Comparison of ENCODE assay signal across 2 cellular contexts in the genomic region with DNA sequence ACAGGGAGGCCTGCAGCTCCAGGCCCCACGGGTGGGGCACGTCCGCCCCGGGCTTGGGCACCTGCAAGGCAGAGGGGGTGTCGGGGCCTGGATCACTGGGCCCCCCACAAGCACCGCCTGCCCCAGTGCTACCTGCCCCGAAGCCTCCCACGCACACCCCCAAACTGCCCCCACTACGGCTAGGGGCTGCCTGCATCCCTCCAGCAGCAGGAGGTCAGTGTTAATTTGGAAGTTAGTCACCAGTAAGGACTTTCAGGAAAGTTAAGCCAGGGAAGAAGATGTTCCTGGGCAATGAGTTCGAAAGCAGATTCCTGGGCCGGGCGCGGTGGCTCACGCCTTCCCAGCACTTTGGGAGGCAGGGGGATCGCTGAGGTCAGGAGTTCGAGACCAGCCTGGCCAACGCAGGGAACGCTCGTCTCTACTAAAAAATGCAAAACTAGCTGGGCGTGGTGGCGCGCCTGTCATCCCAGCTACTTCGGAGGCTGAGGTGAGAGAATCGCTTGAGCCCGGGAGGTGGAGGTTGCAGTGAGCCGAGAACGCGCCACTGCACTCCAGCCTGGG.
TF ChIP-seq lines count a peak whose summit lies in the region.

No MANE protein-coding gene starts in this region.

TF ChIP-seq in IMR-90, 13 proteins besides CTCF, POLR2A, EP300 and RAD21:
- no peak for TF ChIP-seq MXI1 (IDR thresholded peaks at IDR 0.05; ENCODE audit: borderline replicate concordance, low read depth, low read length)
- TF ChIP-seq MAZ (IDR thresholded peaks at IDR 0.05; ENCODE audit: borderline replicate concordance, low read depth, low read length) = no peak
- TF ChIP-seq RCOR1 (IDR thresholded peaks at IDR 0.05; ENCODE audit: insufficient replicate concordance, low read length) = no peak
- no peak for TF ChIP-seq MAFK (IDR thresholded peaks at IDR 0.05; ENCODE audit: low read depth, low read length)
- no peak for TF ChIP-seq CEBPB (IDR thresholded peaks at IDR 0.05; ENCODE audit: low read depth, low read length)

TF ChIP-seq in K562, 482 proteins besides CTCF, POLR2A, EP300 and RAD21:
- TF ChIP-seq CREB1 (IDR thresholded peaks at IDR 0.05) (no peak), CREB1 (CRISPR knock-in tag; IDR thresholded peaks at IDR 0.05) (no peak), POLR2G (IDR thresholded peaks at IDR 0.05; ENCODE audit: low read depth, low read length) (peak; percentile 32), YY1 (IDR thresholded peaks at IDR 0.05; ENCODE audit: borderline replicate concordance in 1 of 3, control insufficient read depth in 1 of 3, extremely low read depth in 1 of 3, insufficient read depth in 3 of 3, insufficient read length in 1 of 3, insufficient replicate concordance in 2 of 3, low read depth in 1 of 3, low read length in 2 of 3) (no peak), TCFL5 (CRISPR knock-in tag; conservative IDR thresholded peaks at IDR 0.05) (no peak), RBM22 (IDR thresholded peaks at IDR 0.05; ENCODE audit: low read depth, low read length, poor library complexity, severe bottlenecking) (peak; percentile 76), TEAD2 (tag; IDR thresholded peaks at IDR 0.05) (no peak)
- TF ChIP-seq, protein P1, sequence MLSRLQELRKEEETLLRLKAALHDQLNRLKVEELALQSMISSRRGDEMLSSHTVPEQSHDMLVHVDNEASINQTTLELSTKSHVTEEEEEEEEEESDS (CRISPR knock-in tag; IDR thresholded peaks at IDR 0.05) = no peak
- TF ChIP-seq, protein P2, sequence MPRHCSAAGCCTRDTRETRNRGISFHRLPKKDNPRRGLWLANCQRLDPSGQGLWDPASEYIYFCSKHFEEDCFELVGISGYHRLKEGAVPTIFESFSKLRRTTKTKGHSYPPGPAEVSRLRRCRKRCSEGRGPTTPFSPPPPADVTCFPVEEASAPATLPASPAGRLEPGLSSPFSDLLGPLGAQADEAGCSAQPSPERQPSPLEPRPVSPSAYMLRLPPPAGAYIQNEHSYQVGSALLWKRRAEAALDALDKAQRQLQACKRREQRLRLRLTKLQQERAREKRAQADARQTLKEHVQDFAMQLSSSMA (CRISPR knock-in tag; IDR thresholded peaks at IDR 0.05) = no peak
